Comparison of ENCODE assay signal across 8 cellular contexts in genomic region chr3:42654331-42655201, GRCh38. TPM values are rescaled to one million over a fixed set of nuclear protein-coding genes. Genes with fewer than 3 reads are reported as not detected.
DNase-seq lines count a peak whose midpoint lies in the region; ATAC-seq and TF ChIP-seq lines count a peak whose summit lies in the region.

No MANE protein-coding gene starts in this region.

- H3K36me3 Mint-ChIP-seq in activated CD4-positive, alpha-beta T cell treated with anti-CD3 and anti-CD28 coated beads, Interleukin-2, amount 10 ng/mL, durations not matched to agents 7 days and 5 days (ENCODE audit: low read depth) = no peaks in the 10 kb centered on the region
- H3K36me3 Mint-ChIP-seq in MCF 10A (ENCODE audit: insufficient read depth, unreplicated experiment) = peaks cover 22% of the 10 kb centered on the region

- ATAC-seq in GM21381 (IDR thresholded peaks at IDR 0.05; ENCODE audit: unreplicated experiment) = no peak

- no peaks in the 10 kb centered on the region for H3K27me3 ChIP-seq in iPS-15b (ENCODE audit: control insufficient read depth, insufficient read depth, low read length)

- H3K27ac Mint-ChIP-seq in activated CD4-positive, alpha-beta T cell treated with anti-CD3 and anti-CD28 coated beads, Interleukin-2, amount 10 ng/mL, durations not matched to agents 7 days and 5 days = peak overlapping the region; percentile 19
- no peak overlapping the region for H3K27ac Mint-ChIP-seq in MCF 10A (ENCODE audit: low read depth, unreplicated experiment)

- H3K4me3 ChIP-seq in iPS-15b (ENCODE audit: low read depth, low read length) = peak overlapping the region; percentile 53

- no peaks in the 10 kb centered on the region for H3K36me3 ChIP-seq in iPS-15b (ENCODE audit: control insufficient read depth, insufficient read depth, low read length)

- CTCF ChIA-PET in activated CD4-positive, alpha-beta T cell treated with anti-CD3 and anti-CD28 coated beads, Interleukin-2, amount 10 ng/mL, durations not matched to agents 7 days and 5 days (lab: Charles Lee) = interaction anchor here (0.7 to 1.0 kb wide), 2 partner anchors 20 to 89 kb away, joined by 3 read pairs; no protein-coding TSS in a partner anchor
- CTCF ChIA-PET in MCF 10A (lab: Yijun Ruan, JAX) = interaction anchor here (0.6 to 3.5 kb wide), 6 partner anchors 20 to 1569 kb away, joined by 3 to 27 read pairs (median 4); no protein-coding TSS in a partner anchor

- intact Hi-C loops in MCF 10A (cut with micrococcal nuclease) = loop anchor here (5.0 kb wide), 1 partner anchor 52 kb away; the partner anchor contains the start of gene NKTR

- peaks cover 20% of the 10 kb centered on the region for H3K4me1 Mint-ChIP-seq in activated CD4-positive, alpha-beta T cell treated with anti-CD3 and anti-CD28 coated beads, Interleukin-2, amount 10 ng/mL, durations not matched to agents 7 days and 5 days
- H3K4me1 Mint-ChIP-seq in MCF 10A (ENCODE audit: insufficient read depth, unreplicated experiment) = peaks cover 46% of the 10 kb centered on the region

- POLR2A ChIA-PET in activated CD4-positive, alpha-beta T cell treated with anti-CD3 and anti-CD28 coated beads, Interleukin-2, amount 10 ng/mL, durations not matched to agents 7 days and 5 days (lab: Charles Lee) = no interaction called here
- POLR2A ChIA-PET in MCF 10A (lab: Yijun Ruan, JAX) = interaction anchor here (0.6 to 3.9 kb wide), 11 partner anchors 9 to 1045 kb away, joined by 3 to 25 read pairs (median 4); partner anchors contain the start of genes NKTR, SEC22C and SS18L2

- H3K27me3 Mint-ChIP-seq in activated CD4-positive, alpha-beta T cell treated with anti-CD3 and anti-CD28 coated beads, Interleukin-2, amount 10 ng/mL, durations not matched to agents 7 days and 5 days = peaks cover 2% of the 10 kb centered on the region
- H3K27me3 Mint-ChIP-seq in MCF 10A (ENCODE audit: insufficient read depth, unreplicated experiment) = no peaks in the 10 kb centered on the region

- H3K9me3 Mint-ChIP-seq in activated CD4-positive, alpha-beta T cell treated with anti-CD3 and anti-CD28 coated beads, Interleukin-2, amount 10 ng/mL, durations not matched to agents 7 days and 5 days = no peaks in the 10 kb centered on the region
- no peaks in the 10 kb centered on the region for H3K9me3 Mint-ChIP-seq in MCF 10A (ENCODE audit: unreplicated experiment)

- H3K4me3 Mint-ChIP-seq in activated CD4-positive, alpha-beta T cell treated with anti-CD3 and anti-CD28 coated beads, Interleukin-2, amount 10 ng/mL, durations not matched to agents 7 days and 5 days = peak overlapping the region; percentile 10
- H3K4me3 Mint-ChIP-seq in MCF 10A (ENCODE audit: unreplicated experiment) = peak overlapping the region; percentile 90

- DNase-seq in activated CD4-positive, alpha-beta T cell treated with anti-CD3 and anti-CD28 coated beads, Interleukin-2, amount 10 ng/mL, durations not matched to agents 7 days and 5 days = no peak
- DNase-seq in activated CD4-positive, alpha-beta T cell treated with anti-CD3 and anti-CD28 coated beads, Interleukin-2, amount 50 U/mL, for 4 hours = no peak
- DNase-seq in NCI-H2227 (lab: John Stamatoyannopoulos, UW; ENCODE audit: unreplicated experiment) (peak; percentile 63), MCF 10A (ENCODE audit: unreplicated experiment) (no peak), retina (peak; percentile 78), NCI-H2081 treated with DMSO at 0.1 percent for 48 hours (lab: John Stamatoyannopoulos, UW) (no peak)

- H3K9ac ChIP-seq in iPS-15b (ENCODE audit: low read depth, low read length) = no peak overlapping the region

- H3K4me1 ChIP-seq in iPS-15b (ENCODE audit: control insufficient read depth, insufficient read depth, low read length) = peaks cover 12% of the 10 kb centered on the region

- no peak for TF ChIP-seq CTCF in MCF 10A (IDR thresholded peaks at IDR 0.05; ENCODE audit: unreplicated experiment)

- BruUV-seq in MCF 10A (replicated peaks; lab: Mats Ljungman, UMichigan) = no TSS peak

- no peaks in the 10 kb centered on the region for H3K9me3 ChIP-seq in iPS-15b (ENCODE audit: control insufficient read depth, insufficient read depth, low read length)

RNA-seq across cellular contexts. Expression of gene ZBTB47, which starts 1.1 kb away (rescaled TPM):
- under 1 TPM; 0.21 to 0.22 TPM for total RNA-seq in activated CD4-positive, alpha-beta T cell treated with anti-CD3 and anti-CD28 coated beads, Interleukin-2, amount 10 ng/mL, durations not matched to agents 7 days and 5 days
- total RNA-seq in MCF 10A (2022) = 10.9 and 12.4 TPM in 2 replicates

RNA-seq across cellular contexts. Expression of gene KLHL40, which starts 30.8 kb away (rescaled TPM):
- not detected for total RNA-seq in activated CD4-positive, alpha-beta T cell treated with anti-CD3 and anti-CD28 coated beads, Interleukin-2, amount 10 ng/mL, durations not matched to agents 7 days and 5 days
- total RNA-seq in MCF 10A (2022) = not detected in 2 replicates

RNA-seq across cellular contexts. Expression of gene HHATL, which starts 48.0 kb away (rescaled TPM):
- total RNA-seq in activated CD4-positive, alpha-beta T cell treated with anti-CD3 and anti-CD28 coated beads, Interleukin-2, amount 10 ng/mL, durations not matched to agents 7 days and 5 days = not detected
- not detected in 2 replicates for total RNA-seq in MCF 10A (2022)

RNA-seq across cellular contexts. Expression of gene NKTR, which starts 54.1 kb away (rescaled TPM):
- total RNA-seq in activated CD4-positive, alpha-beta T cell treated with anti-CD3 and anti-CD28 coated beads, Interleukin-2, amount 10 ng/mL, durations not matched to agents 7 days and 5 days = 100 to 1,000 TPM in 1 of 2 experiments, 10 to 100 TPM in 1; 96.4 to 106 TPM
- 63.4 and 63.5 TPM in 2 replicates for total RNA-seq in MCF 10A (2022)

Comparison
In these comparisons a context has a peak if more than half of its experiments do, and no peak if none do; other contexts are left out.
1. DNase-seq: peak in NCI-H2227 (single experiment) and retina (single experiment); none in activated CD4-positive, alpha-beta T cell treated with anti-CD3 and anti-CD28 coated beads, Interleukin-2, amount 10 ng/mL, durations not matched to agents 7 days and 5 days (single experiment), activated CD4-positive, alpha-beta T cell treated with anti-CD3 and anti-CD28 coated beads, Interleukin-2, amount 50 U/mL, for 4 hours (0 of 2), MCF 10A (single experiment) and NCI-H2081 treated with DMSO at 0.1 percent for 48 hours (single experiment).